1 cellular context compared by ENCODE assay signal in genomic region chr15:101522091-101522490, GRCh38.
TF ChIP-seq lines count a peak whose summit lies in the region.

No MANE protein-coding gene starts in this region.

TF ChIP-seq in SK-N-SH, 30 proteins besides CTCF, POLR2A, EP300 and RAD21:
- TF ChIP-seq REST (IDR thresholded peaks at IDR 0.05; ENCODE audit: low read depth, low read length) (no peak), ELF1 (IDR thresholded peaks at IDR 0.05) (no peak), NFIC (IDR thresholded peaks at IDR 0.05; ENCODE audit: borderline replicate concordance) (no peak), MEF2A (IDR thresholded peaks at IDR 0.05; ENCODE audit: borderline replicate concordance, low read depth) (no peak), FOSL2 (IDR thresholded peaks at IDR 0.05; ENCODE audit: borderline replicate concordance, low read depth) (no peak), FOXM1 (IDR thresholded peaks at IDR 0.05; ENCODE audit: low read depth) (no peak), RCOR1 (IDR thresholded peaks at IDR 0.05; ENCODE audit: low read length) (no peak), MXI1 (IDR thresholded peaks at IDR 0.05; ENCODE audit: low read depth, low read length) (no peak), TAF1 (IDR thresholded peaks at IDR 0.05; ENCODE audit: borderline replicate concordance, low read depth, low read length) (no peak), RFX5 (IDR thresholded peaks at IDR 0.05; ENCODE audit: low read length) (no peak), JUND (IDR thresholded peaks at IDR 0.05) (no peak), SIN3A (IDR thresholded peaks at IDR 0.05; ENCODE audit: borderline replicate concordance, low read depth, low read length) (no peak), CHD2 (IDR thresholded peaks at IDR 0.05; ENCODE audit: low read length, partially characterized antibody) (no peak), RXRA (IDR thresholded peaks at IDR 0.05; ENCODE audit: borderline replicate concordance, low read depth) (no peak), TEAD4 (IDR thresholded peaks at IDR 0.05; ENCODE audit: borderline replicate concordance, insufficient read depth) (no peak), EZH2phosphoT487 (IDR thresholded peaks at IDR 0.05; ENCODE audit: borderline replicate concordance, low read depth) (no peak), GATA2 (CRISPR knock-in tag; IDR thresholded peaks at IDR 0.05) (no peak)
- TF ChIP-seq, protein P1, sequence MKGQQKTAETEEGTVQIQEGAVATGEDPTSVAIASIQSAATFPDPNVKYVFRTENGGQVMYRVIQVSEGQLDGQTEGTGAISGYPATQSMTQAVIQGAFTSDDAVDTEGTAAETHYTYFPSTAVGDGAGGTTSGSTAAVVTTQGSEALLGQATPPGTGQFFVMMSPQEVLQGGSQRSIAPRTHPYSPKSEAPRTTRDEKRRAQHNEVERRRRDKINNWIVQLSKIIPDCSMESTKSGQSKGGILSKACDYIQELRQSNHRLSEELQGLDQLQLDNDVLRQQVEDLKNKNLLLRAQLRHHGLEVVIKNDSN (IDR thresholded peaks at IDR 0.05; ENCODE audit: borderline replicate concordance, low read depth): no peak
TF ChIP-seq in SK-N-SH: peak in this region for 0.
